Comparison of ENCODE assay signal across 13 cellular contexts in the genomic region with DNA sequence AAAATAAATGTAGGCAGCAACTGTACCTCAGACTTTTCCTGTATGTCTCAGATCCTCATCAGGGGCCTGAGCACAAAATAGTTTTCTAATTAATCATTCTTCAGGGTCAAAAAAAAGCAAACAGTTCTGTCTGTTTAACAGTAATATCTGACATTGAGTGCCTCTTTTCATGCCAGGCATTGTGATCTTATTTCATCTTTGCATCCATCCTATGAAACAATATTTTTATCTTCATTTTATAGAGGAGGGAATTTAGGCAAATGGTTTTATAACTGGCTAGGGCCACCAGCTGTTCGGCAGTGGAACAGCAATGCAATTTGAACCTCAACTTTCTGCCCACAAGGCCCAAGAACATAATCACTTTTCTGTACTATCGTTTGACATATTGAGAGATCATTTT.
DNase-seq lines count a peak whose midpoint lies in the region; ATAC-seq, FAIRE-seq and TF ChIP-seq lines count a peak whose summit lies in the region.
"Had no signal": no experiment of that assay in that cellular context is flagged by ENCODE, and none has a peak within 500 bp of the region (broad histone marks: within the 10 kb centered on the region; RNA-seq: fewer than 3 reads in every experiment).

No MANE protein-coding gene starts in this region.

- no peaks in the 10 kb centered on the region for H3K9me3 ChIP-seq in H9 (ENCODE audit: control insufficient read depth, low read depth, low read length)
- H3K9me3 ChIP-seq in SU-DHL-6 (ENCODE audit: insufficient read depth, low read length), result no peaks in the 10 kb centered on the region
- no peaks in the 10 kb centered on the region for H3K9me3 ChIP-seq in T-helper 17 cell (ENCODE audit: control insufficient read depth, low read length, poor library complexity, severe bottlenecking)
- no peaks in the 10 kb centered on the region for H3K9me3 ChIP-seq in small intestine (ENCODE audit: control insufficient read depth, low read depth)

- no peak overlapping the region for H3K9ac ChIP-seq in H9 (ENCODE audit: extremely low read depth, insufficient read length, low read length)
- no peak overlapping the region; the same call in 1 of the 2 replicates for H3K9ac ChIP-seq in SU-DHL-6 (ENCODE audit: low read length)

- H2BK12ac ChIP-seq in H9 (ENCODE audit: insufficient read length, low read depth, low read length), result no peak overlapping the region

- H3F3A ChIP-seq in SU-DHL-6 (ENCODE audit: insufficient read depth), result peaks cover 20% of the 10 kb centered on the region

- DNase-seq in AG09309 (ENCODE audit: low read depth), result no peak
- DNase-seq in H9, result no peak
- peak; percentile 27 for DNase-seq in hepatic stellate cell (ENCODE audit: low spot score)
- no peak for DNase-seq in T-helper 17 cell
- DNase-seq in small intestine, result no peak
- DNase-seq in NCI-H2171 treated with DMSO at 0.1 percent for 48 hours (lab: John Stamatoyannopoulos, UW), result no peak
- DNase-seq in stimulated activated CD4-positive, alpha-beta T cell treated with anti-CD3 and anti-CD28 coated beads, Interleukin-15, amount 100 ng/mL, for 24 hours, result no peak
- DNase-seq: cortex of kidney; MG63; SJCRH30; stimulated activated naive CD8-positive, alpha-beta T cell treated with anti-CD3 and anti-CD28 coated beads, Interleukin-15, Interleukin-2, amounts not matched to agents 100 U/mL and 50 U/mL, for 24 hours had no signal

- H3K27me3 ChIP-seq in H9 (ENCODE audit: insufficient read depth, low read length), result no peaks in the 10 kb centered on the region
- no peaks in the 10 kb centered on the region for H3K27me3 ChIP-seq in SU-DHL-6 (ENCODE audit: low read length)
- no peaks in the 10 kb centered on the region for H3K27me3 ChIP-seq in small intestine (ENCODE audit: control insufficient read depth in 2 of 2, insufficient read depth in 2 of 2, low read length in 2 of 2)
- H3K27me3 ChIP-seq: MG63, SJCRH30 had no signal

- no peaks in the 10 kb centered on the region for H3K4me1 ChIP-seq in H9 (ENCODE audit: insufficient read depth, low read length)
- no peaks in the 10 kb centered on the region for H3K4me1 ChIP-seq in small intestine (ENCODE audit: control insufficient read depth in 2 of 2, insufficient read depth in 1 of 2, low read depth in 1 of 2, low read length in 1 of 2)
- H3K4me1 ChIP-seq: SJCRH30 had no signal

- H3K4me3 Mint-ChIP-seq in H9 (no peak overlapping the region), T-helper 17 cell (no peak overlapping the region)

- no peak overlapping the region for H4K8ac ChIP-seq in H9 (replicated peaks; ENCODE audit: insufficient read length, low read depth, low read length)

- TF ChIP-seq CTCF in AG09309 (IDR thresholded peaks at IDR 0.05; ENCODE audit: control insufficient read depth, insufficient read depth, low read depth, low read length, missing control alignments), result peak; percentile 65
- peak; percentile 40 for TF ChIP-seq CTCF in H9 (conservative IDR thresholded peaks at IDR 0.05)
- peak; percentile 47 for TF ChIP-seq CTCF in SU-DHL-6 (IDR thresholded peaks at IDR 0.05; ENCODE audit: insufficient read depth, low read length, poor library complexity, severe bottlenecking)

- no peak for FAIRE-seq in small intestine (lab: Jason Lieb, UNC)

- no peak overlapping the region for H2BK120ac ChIP-seq in H9 (ENCODE audit: low read depth, low read length, poor library complexity, severe bottlenecking)

- H4K91ac ChIP-seq in H9 (ENCODE audit: insufficient read length, low read depth, low read length), result no peak overlapping the region

- H3K4me2 ChIP-seq in H9 (ENCODE audit: insufficient read depth, insufficient read length, low read length) (no peak overlapping the region), SU-DHL-6 (ENCODE audit: low read depth, low read length, poor library complexity, severe bottlenecking) (no peak overlapping the region)

- no peaks in the 10 kb centered on the region for H3K79me2 ChIP-seq in H9 (ENCODE audit: insufficient read depth, low read length)
- no peaks in the 10 kb centered on the region for H3K79me2 ChIP-seq in SU-DHL-6 (ENCODE audit: insufficient read depth, low read length)

- no peak overlapping the region for H3T11ph ChIP-seq in H9 (ENCODE audit: low read length)

- H3K36me3 ChIP-seq in SU-DHL-6 (ENCODE audit: low read length) (peaks cover 11% of the 10 kb centered on the region), small intestine (ENCODE audit: control insufficient read depth in 2 of 2, insufficient read depth in 2 of 2, low read length in 2 of 2) (peaks cover 0 to 2% of the 10 kb centered on the region in 2 donors)
- H3K36me3 ChIP-seq: SJCRH30 had no signal

- H3K27me3 Mint-ChIP-seq in H9 (ENCODE audit: low read depth) (peaks cover 2% of the 10 kb centered on the region; the same call in 1 of the 2 replicates), T-helper 17 cell (no peaks in the 10 kb centered on the region)

- no peak for ATAC-seq in T-helper 17 cell
- ATAC-seq: stimulated activated naive CD8-positive, alpha-beta T cell treated with anti-CD3 and anti-CD28 coated beads, Interleukin-15, Interleukin-2, amounts not matched to agents 100 U/mL and 50 U/mL, for 24 hours had no signal

- no peak overlapping the region for H2AFZ ChIP-seq in H9 (ENCODE audit: low read length)
- no peak overlapping the region for H2AFZ ChIP-seq in SU-DHL-6 (ENCODE audit: low read depth, low read length, severe bottlenecking)

- H3K23me2 ChIP-seq in H9 (ENCODE audit: insufficient read length, low read depth, low read length, poor library complexity, severe bottlenecking), result no peaks in the 10 kb centered on the region

- H3K4me3 ChIP-seq in AG09309 (ENCODE audit: control insufficient read depth, low read depth, low read length) (no peak overlapping the region), SU-DHL-6 (ENCODE audit: insufficient read depth, low read length, poor library complexity, severe bottlenecking) (no peak overlapping the region), small intestine (ENCODE audit: low read depth in 1 of 2, low read length in 2 of 2) (no peak overlapping the region)
- H3K4me3 ChIP-seq: MG63, SJCRH30, skin epidermis had no signal

- H3K56ac ChIP-seq in H9 (ENCODE audit: insufficient read length, low read depth, low read length), result no peak overlapping the region

- H3K18ac ChIP-seq in H9 (ENCODE audit: insufficient read length, low read depth, low read length), result no peak overlapping the region

- H2BK20ac ChIP-seq in H9 (ENCODE audit: low read depth, low read length, poor library complexity, severe bottlenecking), result no peak overlapping the region

- no peak overlapping the region for H3K23ac ChIP-seq in H9 (ENCODE audit: insufficient read length, low read depth, low read length)

- no peaks in the 10 kb centered on the region for H3K9me2 ChIP-seq in SU-DHL-6 (replicated peaks; ENCODE audit: insufficient read depth, low read length)

- no peaks in the 10 kb centered on the region for H4K20me1 ChIP-seq in H9 (ENCODE audit: control insufficient read depth, insufficient read depth, insufficient read length)
- H4K20me1 ChIP-seq in SU-DHL-6 (ENCODE audit: low read depth, low read length), result no peaks in the 10 kb centered on the region

- peaks cover 3 to 5% (median 5%) of the 10 kb centered on the region in 3 experiments; a peak in 4 of 7 replicates for H3K36me3 Mint-ChIP-seq in H9 (ENCODE audit: insufficient read depth in 1 of 3, low read depth in 3 of 3)
- peaks cover 11% of the 10 kb centered on the region for H3K36me3 Mint-ChIP-seq in T-helper 17 cell (ENCODE audit: low read depth)

- peaks cover 11 to 12% of the 10 kb centered on the region in 2 experiments for H3K4me1 Mint-ChIP-seq in H9
- H3K4me1 Mint-ChIP-seq in T-helper 17 cell, result peaks cover 6% of the 10 kb centered on the region

- no peak overlapping the region for H3K4ac ChIP-seq in H9 (ENCODE audit: low read depth, low read length)

- no peak overlapping the region for H3K14ac ChIP-seq in H9 (ENCODE audit: insufficient read depth, low read length)

- H2BK15ac ChIP-seq in H9 (ENCODE audit: low read depth, low read length), result no peak overlapping the region

- H2AK5ac ChIP-seq in H9 (ENCODE audit: insufficient read length, low read length), result no peak overlapping the region

- no peak overlapping the region for H3K27ac ChIP-seq in H9 (ENCODE audit: insufficient read length, low read depth, low read length)
- peak overlapping the region; percentile 81 for H3K27ac ChIP-seq in SU-DHL-6 (ENCODE audit: low read depth, low read length)
- no peak overlapping the region for H3K27ac ChIP-seq in small intestine (ENCODE audit: low read depth in 1 of 2, low read length in 1 of 2)
- H3K27ac ChIP-seq: SJCRH30 had no signal

- H3K79me1 ChIP-seq in H9 (ENCODE audit: insufficient read depth, low read depth, low read length, poor library complexity, severe bottlenecking), result no peaks in the 10 kb centered on the region

- no peak overlapping the region for H2BK5ac ChIP-seq in H9 (ENCODE audit: insufficient read length, low read length)

- H3K9me3 Mint-ChIP-seq in H9, result no peaks in the 10 kb centered on the region; a peak in 1 of 5 replicates

- WGBS in H9 (ENCODE audit: extremely low coverage, insufficient read length, low lambda C conversion rate), result no CpG with 5 or more reads among the region's 2 CpGs
- WGBS in small intestine, 3 donors, result 82 to 92% (median 83%) methylated on average over 2 of the region's 2 CpGs

- no peak overlapping the region for H3K27ac Mint-ChIP-seq in H9
- no peak overlapping the region for H3K27ac Mint-ChIP-seq in T-helper 17 cell

- H4K5ac ChIP-seq in H9 (ENCODE audit: insufficient read length, low read depth, low read length), result no peak overlapping the region
